15 cellular contexts compared by ENCODE assay signal in genomic region chr4:65167719-65168118, GRCh38.
DNase-seq lines count a peak whose midpoint lies in the region; TF ChIP-seq lines count a peak whose summit lies in the region.
"Had no signal": no experiment of that assay in that cellular context is flagged by ENCODE, and none has a peak within 500 bp of the region (broad histone marks: within the 10 kb centered on the region; RNA-seq: fewer than 3 reads in every experiment).

No MANE protein-coding gene starts in this region.

- intact Hi-C loops in prostate gland (cut with DNase I) = no loop called here

- no peaks in the 10 kb centered on the region for H3K27me3 Mint-ChIP-seq in neural progenitor cell (ENCODE audit: insufficient read depth, low read depth)
- no peaks in the 10 kb centered on the region for H3K27me3 Mint-ChIP-seq in T-helper 2 cell treated with Interferon-gamma antibody and Interleukin-4, amounts not matched to agents 5 μg/mL and 100 μg/mL, for 36 hours (ENCODE audit: low read depth)
- H3K27me3 Mint-ChIP-seq: CD4-positive, alpha-beta memory T cell had no signal

- H3K36me3 Mint-ChIP-seq in neural progenitor cell = no peaks in the 10 kb centered on the region
- H3K36me3 Mint-ChIP-seq in T-helper 2 cell treated with Interferon-gamma antibody and Interleukin-4, amounts not matched to agents 5 μg/mL and 100 μg/mL, for 36 hours (ENCODE audit: low read depth) = no peaks in the 10 kb centered on the region
- H3K36me3 Mint-ChIP-seq: CD4-positive, alpha-beta memory T cell had no signal

- TF ChIP-seq CTCF in neural progenitor cell (IDR thresholded peaks at IDR 0.05) (no peak), prostate gland (IDR thresholded peaks at IDR 0.05) (no peak)

- H3K9me3 Mint-ChIP-seq in neural progenitor cell = no peaks in the 10 kb centered on the region
- no peaks in the 10 kb centered on the region for H3K9me3 Mint-ChIP-seq in T-helper 2 cell treated with Interferon-gamma antibody and Interleukin-4, amounts not matched to agents 5 μg/mL and 100 μg/mL, for 36 hours

- no peaks in the 10 kb centered on the region for H3F3A ChIP-seq in neural progenitor cell (ENCODE audit: low read depth)

- H3K79me2 ChIP-seq in neural progenitor cell (ENCODE audit: low read depth) = no peaks in the 10 kb centered on the region

- in situ Hi-C loops in HAP-1 (cut with MboI; ENCODE audit: low sequenced_read_pairs) = no loop called here

- H3K4me1 ChIP-seq in neural progenitor cell (no peaks in the 10 kb centered on the region), prostate gland (replicated peaks) (no peaks in the 10 kb centered on the region), HAP-1 (peaks cover 8% of the 10 kb centered on the region)
- H3K4me1 ChIP-seq: Caco-2 had no signal

- H2AFZ ChIP-seq in neural progenitor cell (replicated peaks) = no peak overlapping the region

- TF ChIP-seq POLR2A in prostate gland (IDR thresholded peaks at IDR 0.05) = no peak

- DNase-seq in M059J (ENCODE audit: low read depth) = peak; percentile 14
- peak; percentile 53 for DNase-seq in astrocyte of the hippocampus (ENCODE audit: low read depth, low spot score)
- DNase-seq in neural progenitor cell (ENCODE audit: low spot score) = no peak
- no peak for DNase-seq in T-helper 2 cell treated with Interferon-gamma antibody and Interleukin-4, amounts not matched to agents 5 μg/mL and 100 μg/mL, for 36 hours (ENCODE audit: low spot score)
- DNase-seq in prostate gland (ENCODE audit: low spot score) = no peak
- DNase-seq in HAP-1 (ENCODE audit: low spot score in 2 of 2) = no peak
- DNase-seq: C1 segment of cervical spinal cord; Caco-2; CD4-positive, alpha-beta memory T cell; DMS153; EL; GDM1; GOT3; HCEC 1CT had no signal

- H3K4me3 ChIP-seq in neural progenitor cell = no peak overlapping the region
- H3K4me3 ChIP-seq in prostate gland = no peak overlapping the region
- H3K4me3 ChIP-seq in HAP-1 = no peak overlapping the region
- H3K4me3 ChIP-seq: GM12878 had no signal

- no peak overlapping the region for H3K9ac ChIP-seq in neural progenitor cell

- no peaks in the 10 kb centered on the region for H3K4me1 Mint-ChIP-seq in neural progenitor cell
- no peaks in the 10 kb centered on the region for H3K4me1 Mint-ChIP-seq in T-helper 2 cell treated with Interferon-gamma antibody and Interleukin-4, amounts not matched to agents 5 μg/mL and 100 μg/mL, for 36 hours (ENCODE audit: low read depth)
- H3K4me1 Mint-ChIP-seq: CD4-positive, alpha-beta memory T cell had no signal

- H3K36me3 ChIP-seq in neural progenitor cell = no peaks in the 10 kb centered on the region
- H3K36me3 ChIP-seq in prostate gland = no peaks in the 10 kb centered on the region
- no peaks in the 10 kb centered on the region for H3K36me3 ChIP-seq in HAP-1 (replicated peaks)

- peak overlapping the region; percentile 12 for H3K27ac Mint-ChIP-seq in neural progenitor cell
- H3K27ac Mint-ChIP-seq in T-helper 2 cell treated with Interferon-gamma antibody and Interleukin-4, amounts not matched to agents 5 μg/mL and 100 μg/mL, for 36 hours = no peak overlapping the region
- H3K27ac Mint-ChIP-seq: CD4-positive, alpha-beta memory T cell had no signal

- H4K20me1 ChIP-seq in neural progenitor cell (ENCODE audit: low read depth) = no peaks in the 10 kb centered on the region

- H3K9me3 ChIP-seq in neural progenitor cell (ENCODE audit: low read depth) (no peaks in the 10 kb centered on the region), prostate gland (no peaks in the 10 kb centered on the region), HAP-1 (no peaks in the 10 kb centered on the region)
- H3K9me3 ChIP-seq: Caco-2 had no signal

- no peak overlapping the region for H3K27ac ChIP-seq in neural progenitor cell
- H3K27ac ChIP-seq in prostate gland = no peak overlapping the region

- 37% methylated on average over 3 of the region's 3 CpGs for WGBS in prostate gland

- H3K27me3 ChIP-seq in neural progenitor cell (no peaks in the 10 kb centered on the region), prostate gland (replicated peaks; ENCODE audit: insufficient read depth) (no peaks in the 10 kb centered on the region), HAP-1 (ENCODE audit: low read depth) (no peaks in the 10 kb centered on the region)

- no peak overlapping the region for H3K4me3 Mint-ChIP-seq in neural progenitor cell
- H3K4me3 Mint-ChIP-seq in T-helper 2 cell treated with Interferon-gamma antibody and Interleukin-4, amounts not matched to agents 5 μg/mL and 100 μg/mL, for 36 hours = no peak overlapping the region
- H3K4me3 Mint-ChIP-seq: CD4-positive, alpha-beta memory T cell had no signal

- H3K4me2 ChIP-seq in neural progenitor cell = no peak overlapping the region

Comparison
In these comparisons a context has a peak if more than half of its experiments do, and no peak if none do; other contexts are left out.
1. DNase-seq: peak in M059J (single experiment) and astrocyte of the hippocampus (single experiment); none in neural progenitor cell (single experiment), T-helper 2 cell treated with Interferon-gamma antibody and Interleukin-4, amounts not matched to agents 5 μg/mL and 100 μg/mL, for 36 hours (single experiment), prostate gland (single experiment) and HAP-1 (0 of 2).